8 cellular contexts compared by ENCODE assay signal in genomic region chr12:118061876-118062791, GRCh38. TPM values are rescaled to one million over a fixed set of nuclear protein-coding genes. Genes with fewer than 3 reads are reported as not detected.
DNase-seq lines count a peak whose midpoint lies in the region; ATAC-seq lines count a peak whose summit lies in the region.

No MANE protein-coding gene starts in this region.

- CTCF ChIA-PET in CD8-positive, alpha-beta memory T cell (lab: Charles Lee): interaction anchor here (0.6 to 1.1 kb wide), 3 partner anchors 10 to 74 kb away, joined by 3 to 5 read pairs (median 4); partner anchors contain the start of gene PEBP1

- no peaks in the 10 kb centered on the region for H3K36me3 ChIP-seq in CD8-positive, alpha-beta memory T cell (ENCODE audit: insufficient read depth, low read length)
- H3K36me3 ChIP-seq in HAP-1 (replicated peaks): peaks cover 3% of the 10 kb centered on the region

- H3K4me1 ChIP-seq in CD8-positive, alpha-beta memory T cell (ENCODE audit: insufficient read depth, low read length): peaks cover 40% of the 10 kb centered on the region
- H3K4me1 ChIP-seq in HAP-1: peaks cover 17% of the 10 kb centered on the region

- peak overlapping the region; percentile 87 for H3K27ac ChIP-seq in CD8-positive, alpha-beta memory T cell (ENCODE audit: low read depth, low read length)

- peaks cover 0 to 18% (median 0%) of the 10 kb centered on the region in 3 donors for H3K36me3 Mint-ChIP-seq in CD8-positive, alpha-beta memory T cell

- H3K4me3 Mint-ChIP-seq in CD8-positive, alpha-beta memory T cell: peak overlapping the region; percentile 86 to 100 (median 93)

- in situ Hi-C loops in HAP-1 (cut with MboI; ENCODE audit: low sequenced_read_pairs) (no loop called here), SK-MEL-5 (cut with HindIII; ENCODE audit: low pct_unique_long_range_greater_than_20kb, low sequenced_read_pairs) (no loop called here)

- intact Hi-C loops in left colon (cut with DNase I, micrococcal nuclease): no loop called here

- no peaks in the 10 kb centered on the region for H3K9me3 ChIP-seq in CD8-positive, alpha-beta memory T cell (ENCODE audit: low read length)
- no peaks in the 10 kb centered on the region for H3K9me3 ChIP-seq in HAP-1

- no peak for DNase-seq in CD8-positive, alpha-beta memory T cell
- peak; percentile 66 to 71 for DNase-seq in HAP-1 (ENCODE audit: low spot score in 2 of 2)
- peak; percentile 38 for DNase-seq in SK-MEL-5 (ENCODE audit: low read depth, low spot score)
- peak; percentile 31 for DNase-seq in dedifferentiated amniotic fluid mesenchymal stem cell (ENCODE audit: extremely low spot score)
- peak; percentile 50 for DNase-seq in left colon
- peak; percentile 49 for DNase-seq in stimulated activated CD8-positive, alpha-beta memory T cell treated with anti-CD3 and anti-CD28 coated beads, Interleukin-4, amount 100 ng/mL, for 48 hours
- DNase-seq in activated gamma-delta T cell treated with Interleukin-2 at 50 U/mL for 16 hours: no peak

- peak overlapping the region; percentile 87 to 99 (median 93) for H3K27ac Mint-ChIP-seq in CD8-positive, alpha-beta memory T cell

- H3K27me3 Mint-ChIP-seq in CD8-positive, alpha-beta memory T cell: peaks cover 7 to 9% of the 10 kb centered on the region in 2 donors

- H3K27me3 ChIP-seq in CD8-positive, alpha-beta memory T cell (ENCODE audit: insufficient read depth, low read length, poor library complexity, severe bottlenecking): no peaks in the 10 kb centered on the region
- no peaks in the 10 kb centered on the region for H3K27me3 ChIP-seq in HAP-1 (ENCODE audit: low read depth)

- ATAC-seq in left colon (peak; percentile 47), GM19324 (IDR thresholded peaks at IDR 0.05; ENCODE audit: low FRiP score, unreplicated experiment) (no peak)

- H3K4me3 ChIP-seq in CD8-positive, alpha-beta memory T cell (ENCODE audit: low read length): peak overlapping the region; percentile 76
- H3K4me3 ChIP-seq in HAP-1: peak overlapping the region; percentile 56

- peaks cover 0 to 1% (median 0%) of the 10 kb centered on the region in 5 donors for H3K9me3 Mint-ChIP-seq in CD8-positive, alpha-beta memory T cell

- H3K4me1 Mint-ChIP-seq in CD8-positive, alpha-beta memory T cell: peaks cover 47 to 71% (median 59%) of the 10 kb centered on the region in 3 donors

- POLR2A ChIA-PET in CD8-positive, alpha-beta memory T cell (lab: Charles Lee): interaction anchor here (1.0 to 2.2 kb wide), 4 partner anchors 9 to 311 kb away, joined by 4 to 12 read pairs (median 8); partner anchors contain the start of gene PEBP1

RNA-seq across cellular contexts. Expression of gene WSB2, which starts 1.2 kb away (rescaled TPM):
- 10 to 100 TPM; 74.2 to 84.4 TPM for total RNA-seq in CD8-positive, alpha-beta memory T cell
- polyA plus RNA-seq in CD8-positive, alpha-beta memory T cell: 24.8 TPM
- total RNA-seq in SK-MEL-5 (2014; rRNA removed; shearing (Covaris generic)): 223 and 248 TPM in 2 replicates
- 135 and 167 TPM in 2 replicates for polyA plus RNA-seq in SK-MEL-5 (2015; cell fraction: cytosol; rRNA removed)
- 48.9 and 68.7 TPM in 2 replicates for polyA plus RNA-seq in SK-MEL-5 (2015; cell fraction: nucleus; rRNA removed)
- 100 to 1,000 TPM; 119 to 144 TPM for total RNA-seq in left colon

RNA-seq across cellular contexts. Expression of gene VSIG10, which starts 41.7 kb away (rescaled TPM):
- total RNA-seq in CD8-positive, alpha-beta memory T cell: 1 to 10 TPM; 7.9 to 9.0 TPM
- 1.7 TPM for polyA plus RNA-seq in CD8-positive, alpha-beta memory T cell
- 28.1 and 32.2 TPM in 2 replicates for total RNA-seq in SK-MEL-5 (2014; rRNA removed; shearing (Covaris generic))
- 18.1 and 61.9 TPM in 2 replicates for polyA plus RNA-seq in SK-MEL-5 (2015; cell fraction: cytosol; rRNA removed)
- 27.2 and 52.5 TPM in 2 replicates for polyA plus RNA-seq in SK-MEL-5 (2015; cell fraction: nucleus; rRNA removed)
- 10 to 100 TPM; 86.7 to 95.7 TPM for total RNA-seq in left colon

RNA-seq across cellular contexts. Expression of gene RFC5, which starts 45.6 kb away (rescaled TPM):
- total RNA-seq in CD8-positive, alpha-beta memory T cell: 10 to 100 TPM; 66.1 to 67.4 TPM
- polyA plus RNA-seq in CD8-positive, alpha-beta memory T cell: 14.0 TPM
- 37.6 and 43.3 TPM in 2 replicates for total RNA-seq in SK-MEL-5 (2014; rRNA removed; shearing (Covaris generic))
- polyA plus RNA-seq in SK-MEL-5 (2015; cell fraction: cytosol; rRNA removed): 41.9 and 51.6 TPM in 2 replicates
- polyA plus RNA-seq in SK-MEL-5 (2015; cell fraction: nucleus; rRNA removed): 74.3 and 86.3 TPM in 2 replicates
- total RNA-seq in left colon: 1 to 10 TPM; 8.1 to 8.5 TPM

Comparison
In these comparisons a context has a peak if more than half of its experiments do, and no peak if none do; other contexts are left out.
1. DNase-seq: peak in HAP-1 (2 of 2), SK-MEL-5 (single experiment), dedifferentiated amniotic fluid mesenchymal stem cell (single experiment), left colon (2 of 2) and stimulated activated CD8-positive, alpha-beta memory T cell treated with anti-CD3 and anti-CD28 coated beads, Interleukin-4, amount 100 ng/mL, for 48 hours (single experiment); none in CD8-positive, alpha-beta memory T cell (0 of 5) and activated gamma-delta T cell treated with Interleukin-2 at 50 U/mL for 16 hours (single experiment).